1 cellular context compared by ENCODE assay signal in genomic region chr6:131295081-131295480, GRCh38.
TF ChIP-seq lines count a peak whose summit lies in the region.

No MANE protein-coding gene starts in this region.

TF ChIP-seq in WTC11, 78 proteins besides CTCF, POLR2A, EP300 and RAD21 (continued from another document):
- peak; percentile 59; the same call in 1 of the 2 replicates for TF ChIP-seq CBFB (CRISPR knock-in tag; IDR thresholded peaks at IDR 0.05; ENCODE audit: low read depth)
- TF ChIP-seq ZBTB21 (CRISPR knock-in tag; IDR thresholded peaks at IDR 0.05; ENCODE audit: borderline replicate concordance), result 0 out of 2 replicates have a peak, but pooled peaks have one; percentile 21
- peak; percentile 63; the same call in 1 of the 2 replicates for TF ChIP-seq SMAD3 (CRISPR knock-in tag; IDR thresholded peaks at IDR 0.05; ENCODE audit: borderline replicate concordance)
- TF ChIP-seq, protein P1, sequence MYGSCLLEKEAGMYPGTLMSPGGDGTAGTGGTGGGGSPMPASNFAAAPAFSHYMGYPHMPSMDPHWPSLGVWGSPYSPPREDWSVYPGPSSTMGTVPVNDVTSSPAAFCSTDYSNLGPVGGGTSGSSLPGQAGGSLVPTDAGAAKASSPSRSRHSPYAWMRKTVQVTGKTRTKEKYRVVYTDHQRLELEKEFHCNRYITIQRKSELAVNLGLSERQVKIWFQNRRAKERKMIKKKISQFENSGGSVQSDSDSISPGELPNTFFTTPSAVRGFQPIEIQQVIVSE (CRISPR knock-in tag; IDR thresholded peaks at IDR 0.05; ENCODE audit: borderline replicate concordance), result no peak
- TF ChIP-seq GRHL2 (CRISPR knock-in tag; IDR thresholded peaks at IDR 0.05; ENCODE audit: insufficient replicate concordance, severe bottlenecking), result no peak
- TF ChIP-seq OVOL2 (CRISPR knock-in tag; IDR thresholded peaks at IDR 0.05; ENCODE audit: borderline replicate concordance), result no peak
- TF ChIP-seq, protein P2, sequence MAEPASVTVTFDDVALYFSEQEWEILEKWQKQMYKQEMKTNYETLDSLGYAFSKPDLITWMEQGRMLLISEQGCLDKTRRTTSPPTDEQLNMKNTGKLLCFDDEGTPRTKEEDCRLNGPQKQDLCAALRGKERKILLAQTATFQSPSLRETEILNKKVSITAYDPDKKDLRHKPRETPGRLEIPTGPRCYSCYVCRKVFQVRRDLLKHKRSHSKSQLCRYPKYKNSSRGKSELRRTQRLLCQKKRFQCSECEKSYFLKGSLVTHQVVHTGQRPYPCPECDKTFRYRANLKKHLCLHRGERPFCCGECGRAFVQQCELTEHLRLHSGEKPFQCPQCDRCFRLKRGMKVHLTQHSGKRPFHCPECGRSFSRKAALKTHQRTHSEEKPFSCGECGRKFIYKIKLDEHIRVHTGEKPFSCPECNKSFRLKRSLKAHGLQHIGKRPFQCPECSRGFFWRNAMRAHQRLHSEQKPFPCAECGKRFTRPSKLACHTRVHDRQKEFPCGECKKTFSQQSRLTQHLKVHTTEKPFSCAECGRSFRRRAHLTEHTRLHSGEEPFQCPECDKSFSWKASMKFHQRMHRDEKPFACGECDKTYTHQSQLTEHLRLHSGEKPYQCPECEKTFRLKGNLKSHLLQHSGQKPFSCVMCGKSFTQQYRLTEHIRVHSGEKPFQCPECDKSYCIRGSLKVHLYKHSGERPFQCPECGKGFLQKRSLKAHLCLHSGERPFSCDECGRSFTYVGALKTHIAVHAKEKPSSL (CRISPR knock-in tag; conservative IDR thresholded peaks at IDR 0.05), result no peak
